In the genomic region with DNA sequence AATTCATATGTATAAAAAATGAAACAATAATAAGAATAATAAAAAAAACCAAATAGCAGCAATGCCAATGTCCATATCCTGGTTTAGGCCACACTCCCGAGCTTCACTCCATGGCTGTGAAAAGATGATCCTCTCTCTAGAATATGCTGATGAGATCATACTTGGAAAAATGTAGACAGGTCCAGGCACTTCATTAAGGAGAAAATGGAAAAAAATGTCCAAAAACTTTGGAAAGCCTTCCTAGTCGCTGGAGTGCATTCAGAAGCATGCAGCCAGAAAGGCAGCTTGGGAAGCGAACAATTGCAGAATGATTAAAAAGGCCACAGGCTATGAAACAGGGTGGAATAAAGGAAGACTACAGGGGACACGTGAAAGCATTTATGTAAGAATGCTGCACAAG, we compare ENCODE assay signal across 15 cellular contexts.
"Had no signal": no experiment of that assay in that cellular context is flagged by ENCODE, and none has a peak within 500 bp of the region (broad histone marks: within the 10 kb centered on the region; RNA-seq: fewer than 3 reads in every experiment).

No MANE protein-coding gene starts in this region.

- H3K4me1 ChIP-seq: esophagus squamous epithelium, heart left ventricle, tibial nerve, vagina had no signal

- H3K27ac Mint-ChIP-seq: activated CD8-positive, alpha-beta memory T cell treated with anti-CD3 and anti-CD28 coated beads, Interleukin-2, amount 10 ng/mL, durations not matched to agents 7 days and 5 days; activated naive CD8-positive, alpha-beta T cell treated with anti-CD3 and anti-CD28 coated beads, Interleukin-2, amount 10 ng/mL, durations not matched to agents 7 days and 5 days; T-helper 2 cell treated with Interferon-gamma antibody and Interleukin-4, amounts not matched to agents 5 μg/mL and 100 μg/mL, for 36 hours had no signal

- H3K27me3 ChIP-seq: esophagus squamous epithelium, heart left ventricle, tibial nerve, vagina had no signal

- DNase-seq: activated CD4-positive, alpha-beta T cell treated with anti-CD3 and anti-CD28 coated beads for 1 hour; activated CD4-positive, alpha-beta T cell treated with anti-CD3 and anti-CD28 coated beads, Interleukin-2, amount 50 U/mL, for 48 hours; activated CD8-positive, alpha-beta memory T cell treated with anti-CD3 and anti-CD28 coated beads, Interleukin-2, amount 10 ng/mL, durations not matched to agents 7 days and 5 days; activated gamma-delta T cell; activated naive CD8-positive, alpha-beta T cell treated with anti-CD3 and anti-CD28 coated beads, Interleukin-2, amount 10 ng/mL, durations not matched to agents 7 days and 5 days; activated T-cell treated with anti-CD3 and anti-CD28 coated beads, Interleukin-2, amount 50 U/mL, for 4 hours; anterior cingulate cortex; esophagus squamous epithelium; heart left ventricle; mesendoderm; small intestine had no signal

- H3K27ac ChIP-seq: esophagus squamous epithelium, heart left ventricle, tibial nerve, vagina had no signal

- ATAC-seq: activated CD8-positive, alpha-beta memory T cell treated with anti-CD3 and anti-CD28 coated beads, Interleukin-2, amount 10 ng/mL, durations not matched to agents 7 days and 5 days; activated T-cell treated with anti-CD3 and anti-CD28 coated beads, Interleukin-2, amount 50 U/mL, for 4 hours; left lobe of liver had no signal

- H3K9me3 Mint-ChIP-seq: activated naive CD8-positive, alpha-beta T cell treated with anti-CD3 and anti-CD28 coated beads, Interleukin-2, amount 10 ng/mL, durations not matched to agents 7 days and 5 days; activated T-cell treated with anti-CD3 and anti-CD28 coated beads, Interleukin-2, amount 50 U/mL, for 4 hours; T-helper 2 cell treated with Interferon-gamma antibody and Interleukin-4, amounts not matched to agents 5 μg/mL and 100 μg/mL, for 36 hours had no signal

- H3K36me3 Mint-ChIP-seq: activated CD8-positive, alpha-beta memory T cell treated with anti-CD3 and anti-CD28 coated beads, Interleukin-2, amount 10 ng/mL, durations not matched to agents 7 days and 5 days; activated naive CD8-positive, alpha-beta T cell treated with anti-CD3 and anti-CD28 coated beads, Interleukin-2, amount 10 ng/mL, durations not matched to agents 7 days and 5 days had no signal
